29 cellular contexts compared by ENCODE assay signal in the genomic region with DNA sequence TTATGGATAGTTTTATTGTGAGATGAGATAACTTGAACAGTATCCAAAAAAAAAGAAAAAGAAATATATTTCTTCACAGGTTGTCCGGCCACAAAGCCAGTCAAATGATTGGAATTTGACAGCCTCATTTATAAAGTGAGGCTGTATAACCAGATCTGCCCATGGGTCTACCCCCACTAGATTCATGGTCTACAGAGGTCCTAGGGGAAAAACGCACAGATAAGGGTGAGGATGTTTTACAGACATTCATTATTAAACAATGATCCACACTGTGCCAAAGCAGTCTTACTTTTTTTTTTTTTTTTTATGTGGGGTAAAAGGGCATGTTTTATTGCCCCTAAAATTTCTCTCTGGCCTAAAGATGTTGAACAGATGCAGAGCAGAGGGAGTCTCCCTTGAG.
"Had no signal": no experiment of that assay in that cellular context is flagged by ENCODE, and none has a peak within 500 bp of the region (broad histone marks: within the 10 kb centered on the region; RNA-seq: fewer than 3 reads in every experiment).

No MANE protein-coding gene starts in this region.

- H3K36me3 ChIP-seq: colonic mucosa, esophagus muscularis mucosa, esophagus squamous epithelium, gastrocnemius medialis, gastroesophageal sphincter, heart left ventricle, heart right ventricle had no signal

- H3K9me3 ChIP-seq: colonic mucosa, esophagus muscularis mucosa, esophagus squamous epithelium, gastrocnemius medialis, gastroesophageal sphincter had no signal

- H2AFZ ChIP-seq: hepatocyte had no signal

- H3K27ac Mint-ChIP-seq: dendritic cell treated with granulocyte-macrophage colony-stimulating factor and Interleukin-4, amounts not matched to agents 40 ng/mL and 50 ng/mL, for 4 days; effector memory CD8-positive, alpha-beta T cell; endodermal cell had no signal

- DNase-seq: colonic mucosa; cortex of kidney; dermis blood vessel endothelial cell; dorsolateral prefrontal cortex; effector CD4-positive, alpha-beta T cell; effector CD8-positive, alpha-beta T cell; effector memory CD4-positive, alpha-beta T cell; effector memory CD8-positive, alpha-beta T cell; endodermal cell; erythroblast; esophagus squamous epithelium; foreskin fibroblast; foreskin keratinocyte; foreskin melanocyte; gastrocnemius medialis; glutamatergic neuron; head of caudate nucleus; heart left ventricle; heart right ventricle; hippocampal formation had no signal

- H3K4me2 ChIP-seq: hepatocyte had no signal

- FAIRE-seq: endothelial cell of umbilical vein, frontal cortex had no signal

- H3K27ac ChIP-seq: colonic mucosa, coronary artery, dorsolateral prefrontal cortex, epithelial cell of prostate, esophagus muscularis mucosa, esophagus squamous epithelium, foreskin keratinocyte, gastrocnemius medialis, gastroesophageal sphincter, heart left ventricle, heart right ventricle, hepatocyte had no signal

- H3K4me1 Mint-ChIP-seq: endodermal cell had no signal

- H3K79me2 ChIP-seq: hepatocyte had no signal

- H3K4me3 Mint-ChIP-seq: dendritic cell treated with granulocyte-macrophage colony-stimulating factor and Interleukin-4, amounts not matched to agents 40 ng/mL and 50 ng/mL, for 4 days; effector memory CD8-positive, alpha-beta T cell; endodermal cell had no signal

- H3K4me3 ChIP-seq: colonic mucosa, coronary artery, dorsolateral prefrontal cortex, esophagus muscularis mucosa, esophagus squamous epithelium, gastrocnemius medialis, gastroesophageal sphincter, heart left ventricle, heart right ventricle, hepatocyte had no signal

- H3K9me3 Mint-ChIP-seq: endodermal cell had no signal

- H3K27me3 ChIP-seq: colonic mucosa, dorsolateral prefrontal cortex, esophagus muscularis mucosa, esophagus squamous epithelium, foreskin keratinocyte, gastrocnemius medialis, gastroesophageal sphincter, heart left ventricle, heart right ventricle, hepatocyte had no signal

- H3K27me3 Mint-ChIP-seq: dendritic cell treated with granulocyte-macrophage colony-stimulating factor and Interleukin-4, amounts not matched to agents 40 ng/mL and 50 ng/mL, for 4 days; effector memory CD8-positive, alpha-beta T cell had no signal

- ATAC-seq: effector memory CD8-positive, alpha-beta T cell; esophagus mucosa; foreskin keratinocyte; gastrocnemius medialis; gastroesophageal sphincter; heart left ventricle; heart right ventricle had no signal

- H3K4me1 ChIP-seq: colonic mucosa, esophagus muscularis mucosa, esophagus squamous epithelium, foreskin keratinocyte, gastrocnemius medialis, gastroesophageal sphincter had no signal
